8 cellular contexts compared by ENCODE assay signal in the genomic region with DNA sequence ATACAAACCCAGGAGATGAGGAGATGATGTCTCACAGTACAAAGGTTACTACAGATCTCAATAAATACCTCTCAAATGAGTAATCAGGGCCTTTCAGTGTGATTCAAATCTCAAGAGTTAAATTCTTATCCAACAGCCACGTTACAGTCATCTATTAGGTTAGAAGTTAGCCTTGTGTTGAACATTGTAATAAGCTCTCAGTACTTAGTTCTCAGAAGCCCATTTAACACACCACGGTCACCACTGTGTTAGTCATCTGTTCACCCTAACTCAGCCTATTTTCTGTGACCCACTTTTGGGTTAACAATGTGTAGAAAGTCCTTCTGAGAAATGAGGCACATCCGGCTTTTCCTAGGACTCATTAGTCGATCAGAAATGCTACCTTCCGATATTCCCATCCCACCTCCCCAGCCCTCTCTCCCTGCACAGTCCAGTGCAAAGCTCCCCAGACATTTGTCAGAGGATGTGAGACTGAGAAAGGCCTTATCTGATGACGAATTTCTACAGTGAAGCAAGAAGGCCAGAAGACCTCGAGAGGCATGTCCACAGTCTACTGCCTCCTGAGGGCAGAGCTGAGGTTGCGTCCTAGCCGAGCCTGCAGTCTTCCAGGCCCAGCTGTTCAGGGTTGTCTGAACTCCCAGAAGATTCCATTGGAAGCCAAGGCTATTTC.
A peak's percentile ranks its signal among the peaks of the same experiment; 100 is the strongest.
DNase-seq lines count a peak whose midpoint lies in the region; ATAC-seq and TF ChIP-seq lines count a peak whose summit lies in the region.

No MANE protein-coding gene starts in this region.

- no peaks in the 10 kb centered on the region for H3K27me3 ChIP-seq in Caco-2 (replicated peaks; ENCODE audit: control insufficient read depth, insufficient read depth, low read length)

- peaks cover 30% of the 10 kb centered on the region for H3K4me1 ChIP-seq in Caco-2

- POLR2A ChIA-PET in Caco-2 (lab: Charles Lee), result interaction anchor here (0.5 kb wide), 1 partner anchor 46 kb away, joined by 3 read pairs; no protein-coding TSS in a partner anchor

- H3K27ac Mint-ChIP-seq in Caco-2 (ENCODE audit: unreplicated experiment), result peak overlapping the region; percentile 81
- peak overlapping the region; percentile 52 for H3K27ac Mint-ChIP-seq in glutamatergic neuron (ENCODE audit: unreplicated experiment)
- peak overlapping the region; percentile 58 for H3K27ac Mint-ChIP-seq in type B pancreatic cell

- H3K27me3 Mint-ChIP-seq in Caco-2 (ENCODE audit: insufficient read depth, unreplicated experiment) (no peaks in the 10 kb centered on the region), glutamatergic neuron (ENCODE audit: unreplicated experiment) (peaks cover 1% of the 10 kb centered on the region), type B pancreatic cell (no peaks in the 10 kb centered on the region)

- peak; percentile 33 to 61 for TF ChIP-seq CTCF in Caco-2 (IDR thresholded peaks at IDR 0.05; ENCODE audit: insufficient read depth in 1 of 2, low read depth in 1 of 2, low read length in 1 of 2, severe bottlenecking in 1 of 2, unreplicated experiment in 1 of 2)
- TF ChIP-seq CTCF in glutamatergic neuron (IDR thresholded peaks at IDR 0.05; ENCODE audit: partially characterized antibody, unreplicated experiment), result no peak
- peak; percentile 43 for TF ChIP-seq CTCF in type B pancreatic cell (conservative IDR thresholded peaks at IDR 0.05)

- peaks cover 2% of the 10 kb centered on the region for H3K36me3 ChIP-seq in Caco-2 (ENCODE audit: control insufficient read depth, insufficient read depth, low read length)

- H3K4me3 Mint-ChIP-seq in Caco-2 (ENCODE audit: unreplicated experiment), result peak overlapping the region; percentile 57
- H3K4me3 Mint-ChIP-seq in glutamatergic neuron (ENCODE audit: unreplicated experiment), result no peak overlapping the region
- H3K4me3 Mint-ChIP-seq in type B pancreatic cell, result no peak overlapping the region

- H3K9me3 ChIP-seq in Caco-2, result no peaks in the 10 kb centered on the region

- peaks cover 16% of the 10 kb centered on the region for H3K4me1 Mint-ChIP-seq in Caco-2 (ENCODE audit: low read depth, unreplicated experiment)
- peaks cover 7% of the 10 kb centered on the region for H3K4me1 Mint-ChIP-seq in glutamatergic neuron (ENCODE audit: low read depth, unreplicated experiment)
- no peaks in the 10 kb centered on the region for H3K4me1 Mint-ChIP-seq in type B pancreatic cell (ENCODE audit: unreplicated experiment)

- ATAC-seq in GM19035 (IDR thresholded peaks at IDR 0.05; ENCODE audit: unreplicated experiment), result peak; percentile 63
- ATAC-seq in HG03097 (IDR thresholded peaks at IDR 0.05; ENCODE audit: low FRiP score, unreplicated experiment), result peak; percentile 56

- BruUV-seq in Caco-2 (replicated peaks; lab: Mats Ljungman, UMichigan), result TSS peak; percentile 17

- peaks cover 63% of the 10 kb centered on the region for H3K36me3 Mint-ChIP-seq in Caco-2 (ENCODE audit: insufficient read depth, unreplicated experiment)
- H3K36me3 Mint-ChIP-seq in glutamatergic neuron (ENCODE audit: unreplicated experiment), result peaks cover 3% of the 10 kb centered on the region
- peaks cover 31% of the 10 kb centered on the region for H3K36me3 Mint-ChIP-seq in type B pancreatic cell

- H3K9me3 Mint-ChIP-seq in Caco-2 (ENCODE audit: unreplicated experiment), result no peaks in the 10 kb centered on the region
- H3K9me3 Mint-ChIP-seq in glutamatergic neuron (ENCODE audit: unreplicated experiment), result peaks cover 8% of the 10 kb centered on the region
- H3K9me3 Mint-ChIP-seq in type B pancreatic cell, result no peaks in the 10 kb centered on the region

- intact Hi-C loops in Caco-2 (cut with micrococcal nuclease; ENCODE audit: unreplicated experiment), result loop anchor here (5.0 kb wide), 1 partner anchor 42 kb away; no protein-coding TSS in a partner anchor

- no peak overlapping the region for H3K4me3 ChIP-seq in Caco-2 (ENCODE audit: low read depth, low read length)

- CTCF ChIA-PET in Caco-2 (lab: Charles Lee), result interaction anchor here (0.6 to 2.0 kb wide), 7 partner anchors 36 to 208 kb away, joined by 3 to 8 read pairs (median 4); a partner anchor contains a TSS

- DNase-seq in Caco-2 (peak; percentile 69 to 80), T1000 (lab: John Stamatoyannopoulos, UW) (peak; percentile 41), glutamatergic neuron (no peak), type B pancreatic cell (ENCODE audit: extremely low spot score, unreplicated experiment) (no peak), NOMO-1 treated with dmso at 0.1 percent for 144 hours (lab: John Stamatoyannopoulos, UW; ENCODE audit: unreplicated experiment) (no peak), NCI-H748 treated with DMSO at 0.1 percent for 48 hours (lab: John Stamatoyannopoulos, UW) (no peak)

Comparison
In these comparisons a context has a peak if more than half of its experiments do, and no peak if none do; other contexts are left out.
1. DNase-seq: peak in Caco-2 (2 of 2) and T1000 (single experiment); none in glutamatergic neuron (single experiment), type B pancreatic cell (single experiment), NOMO-1 treated with dmso at 0.1 percent for 144 hours (single experiment) and NCI-H748 treated with DMSO at 0.1 percent for 48 hours (single experiment).
2. Peak in every context shown above with its lines, with median percentiles within 50 percentile points of each other: H3K27ac Mint-ChIP-seq.